ENCODE assay signal across 8 cellular contexts in genomic region chrX:78092296-78092695, GRCh38. TPM values are rescaled to one million over a fixed set of nuclear protein-coding genes. Genes with fewer than 3 reads are reported as not detected.
DNase-seq lines count a peak whose midpoint lies in the region; ATAC-seq and TF ChIP-seq lines count a peak whose summit lies in the region.

No MANE protein-coding gene starts in this region.

- intact Hi-C loops in CD4-positive, alpha-beta T cell (cut with DNase I, micrococcal nuclease) = no loop called here

- H3K4me3 ChIP-seq in WI38 (ENCODE audit: low read depth, low read length) = no peak overlapping the region

- no peaks in the 10 kb centered on the region for H3K27me3 ChIP-seq in CD4-positive, alpha-beta T cell (ENCODE audit: control insufficient read depth, insufficient read depth, low read length)

- H3K36me3 Mint-ChIP-seq in CD4-positive, alpha-beta T cell (ENCODE audit: low read depth) = no peaks in the 10 kb centered on the region

- peak; percentile 56 for ATAC-seq in CD4-positive, alpha-beta T cell (ENCODE audit: poor library complexity)
- peak; percentile 80 for ATAC-seq in GM19023 (IDR thresholded peaks at IDR 0.05; ENCODE audit: unreplicated experiment)
- peak; percentile 74 for ATAC-seq in HG03175 (IDR thresholded peaks at IDR 0.05; ENCODE audit: unreplicated experiment)

- no peak overlapping the region for H3K4me3 Mint-ChIP-seq in CD4-positive, alpha-beta T cell

- TF ChIP-seq CTCF in CD4-positive, alpha-beta T cell (IDR thresholded peaks at IDR 0.05) = no peak
- peak; percentile 40 for TF ChIP-seq CTCF in WI38 (IDR thresholded peaks at IDR 0.05; ENCODE audit: low read depth, low read length)

- H3K4me1 Mint-ChIP-seq in CD4-positive, alpha-beta T cell (ENCODE audit: low read depth) = no peaks in the 10 kb centered on the region

- H3K9me3 Mint-ChIP-seq in CD4-positive, alpha-beta T cell = no peaks in the 10 kb centered on the region

- H3K27ac Mint-ChIP-seq in CD4-positive, alpha-beta T cell = no peak overlapping the region

- H3K9me3 ChIP-seq in CD4-positive, alpha-beta T cell (ENCODE audit: control insufficient read depth, low read length) = no peaks in the 10 kb centered on the region

- DNase-seq in CD4-positive, alpha-beta T cell = no peak
- DNase-seq in kidney tubule cell (ENCODE audit: low spot score) (peak; percentile 68), SKM-1 treated with dmso at 0.1 percent for 144 hours (lab: John Stamatoyannopoulos, UW; ENCODE audit: unreplicated experiment) (no peak), DMS153 treated with DMSO at 0.1 percent for 48 hours (lab: John Stamatoyannopoulos, UW; ENCODE audit: unreplicated experiment) (no peak), HuH-7 (ENCODE audit: low spot score) (no peak)

- CTCF ChIA-PET in CD4-positive, alpha-beta T cell (lab: Charles Lee) = interaction anchor here (1.2 kb wide), 1 partner anchor 18 kb away, joined by 4 read pairs; no protein-coding TSS in a partner anchor

- H3K27ac ChIP-seq in CD4-positive, alpha-beta T cell (ENCODE audit: low read depth, low read length) = no peak overlapping the region

- POLR2A ChIA-PET in CD4-positive, alpha-beta T cell (lab: Charles Lee) = no interaction called here

- H3K27me3 Mint-ChIP-seq in CD4-positive, alpha-beta T cell = no peaks in the 10 kb centered on the region

RNA-seq across cellular contexts. Expression of gene PGK1, which starts 11.8 kb away (rescaled TPM):
- total RNA-seq in CD4-positive, alpha-beta T cell = 100 to 1,000 TPM; 267 to 281 TPM

RNA-seq across cellular contexts. Expression of gene TAF9B, which starts 47.2 kb away (rescaled TPM):
- 10 to 100 TPM in 1 of 2 experiments, 1 to 10 TPM in 1; 9.6 to 10.3 TPM for total RNA-seq in CD4-positive, alpha-beta T cell
